21 cellular contexts compared by ENCODE assay signal in genomic region chr10:12228851-12229250, GRCh38.
"Had no signal": no experiment of that assay in that cellular context is flagged by ENCODE, and none has a peak within 500 bp of the region (broad histone marks: within the 10 kb centered on the region; RNA-seq: fewer than 3 reads in every experiment).

No MANE protein-coding gene starts in this region.

- H3K4me3 Mint-ChIP-seq: naive thymus-derived CD4-positive, alpha-beta T cell; nephron progenitor cell; stimulated activated effector memory CD8-positive, alpha-beta T cell treated with anti-CD3 and anti-CD28 coated beads, Interleukin-12 subunit alpha, Interleukin-12 subunit beta, amount 100 ng/mL, for 72 hours had no signal

- H3K27me3 Mint-ChIP-seq: naive thymus-derived CD4-positive, alpha-beta T cell had no signal

- H3K9me3 Mint-ChIP-seq: stimulated activated effector memory CD8-positive, alpha-beta T cell treated with anti-CD3 and anti-CD28 coated beads, Interleukin-12 subunit alpha, Interleukin-12 subunit beta, amount 100 ng/mL, for 72 hours had no signal

- H3K27me3 ChIP-seq: colonic mucosa, esophagus squamous epithelium, foreskin keratinocyte, right lobe of liver, stomach, transverse colon had no signal

- H3K9me3 ChIP-seq: colonic mucosa, esophagus squamous epithelium, psoas muscle, right lobe of liver, stomach, thoracic aorta, transverse colon had no signal

- DNase-seq: colonic mucosa; effector memory CD4-positive, alpha-beta T cell; esophagus squamous epithelium; foreskin keratinocyte; head of caudate nucleus; hippocampal formation; left colon; left ventricle myocardium superior; naive thymus-derived CD4-positive, alpha-beta T cell; nephron progenitor cell; psoas muscle; retina; right lobe of liver; stimulated activated CD4-positive, alpha-beta T cell treated with anti-CD3 and anti-CD28 coated beads, Interleukin-4, amount 100 ng/mL, for 1 hour; stimulated activated CD8-positive, alpha-beta memory T cell treated with anti-CD3 and anti-CD28 coated beads, Interleukin-4, amount 100 ng/mL, for 48 hours; stomach; substantia nigra; transverse colon had no signal

- ATAC-seq: foreskin keratinocyte; left colon; left ventricle myocardium superior; naive thymus-derived CD4-positive, alpha-beta T cell; psoas muscle; right lobe of liver; stimulated activated effector memory CD8-positive, alpha-beta T cell treated with anti-CD3 and anti-CD28 coated beads, Interleukin-12 subunit alpha, Interleukin-12 subunit beta, amount 100 ng/mL, for 72 hours had no signal

- H3K36me3 ChIP-seq: colonic mucosa had no signal

- H3K4me3 ChIP-seq: colonic mucosa, esophagus squamous epithelium, lung, psoas muscle, right lobe of liver, stomach, thoracic aorta, transverse colon had no signal

- H3K4me1 Mint-ChIP-seq: nephron progenitor cell had no signal
